15 cellular contexts compared by ENCODE assay signal in the genomic region with DNA sequence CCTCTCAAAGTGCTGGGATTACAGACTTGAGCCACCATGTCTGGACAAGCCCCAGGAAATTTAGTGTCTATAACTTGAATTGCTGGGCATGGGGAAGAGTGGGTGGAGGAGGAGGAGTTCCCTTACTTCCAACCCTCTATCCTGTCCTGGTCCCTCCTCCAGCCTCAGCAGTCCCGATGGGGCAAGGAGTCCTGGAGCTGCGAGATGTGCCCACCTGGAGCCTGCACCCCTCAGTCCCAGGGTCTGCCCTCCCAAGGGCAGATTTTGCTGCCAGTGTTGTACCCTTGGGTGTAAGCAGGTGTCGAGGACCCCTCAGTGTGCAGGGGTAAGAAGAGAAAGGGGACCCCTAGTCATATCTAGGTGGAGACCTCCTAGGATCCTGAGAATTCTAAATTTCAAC. TPM values are rescaled to one million over a fixed set of nuclear protein-coding genes. Genes with fewer than 3 reads are reported as not detected.
A peak's percentile ranks its signal among the peaks of the same experiment; 100 is the strongest.
DNase-seq lines count a peak whose midpoint lies in the region; ATAC-seq and TF ChIP-seq lines count a peak whose summit lies in the region.
"Had no signal": no experiment of that assay in that cellular context is flagged by ENCODE, and none has a peak within 500 bp of the region (broad histone marks: within the 10 kb centered on the region; RNA-seq: fewer than 3 reads in every experiment).

No MANE protein-coding gene starts in this region.

- no peaks in the 10 kb centered on the region for H3K9me2 ChIP-seq in GM23248 (ENCODE audit: insufficient read depth)

- H3K4me2 ChIP-seq in GM23248 (ENCODE audit: unreplicated experiment), result no peak overlapping the region

- intact Hi-C loops in heart left ventricle (cut with DNase I) (no loop called here), cardiac septum (cut with DNase I) (no loop called here), activated B cell treated with CpG ODN at 0.5 μM for 24 hours (cut with micrococcal nuclease) (no loop called here), mucosa of descending colon (cut with DNase I, micrococcal nuclease) (no loop called here)

- H3K9ac ChIP-seq in GM23248, result no peak overlapping the region

- no peaks in the 10 kb centered on the region for H3K9me3 Mint-ChIP-seq in activated B cell treated with CpG ODN at 0.5 μM for 24 hours

- H3K36me3 Mint-ChIP-seq in activated B cell treated with CpG ODN at 0.5 μM for 24 hours (ENCODE audit: low read depth), result peaks cover 27% of the 10 kb centered on the region

- no peaks in the 10 kb centered on the region for H3K27me3 Mint-ChIP-seq in activated B cell treated with CpG ODN at 0.5 μM for 24 hours

- no peaks in the 10 kb centered on the region for H3K79me2 ChIP-seq in GM23248 (ENCODE audit: insufficient read depth)

- TF ChIP-seq CTCF in heart left ventricle (IDR thresholded peaks at IDR 0.05) (no peak), activated B cell treated with CpG ODN at 0.5 μM for 24 hours (IDR thresholded peaks at IDR 0.05) (no peak), mucosa of descending colon (IDR thresholded peaks at IDR 0.05) (no peak), suprapubic skin (IDR thresholded peaks at IDR 0.05) (no peak)

- no peak for TF ChIP-seq POLR2A in heart left ventricle (IDR thresholded peaks at IDR 0.05)
- TF ChIP-seq POLR2A in suprapubic skin (IDR thresholded peaks at IDR 0.05), result no peak

- CTCF ChIA-PET in activated B cell treated with CpG ODN at 0.5 μM for 24 hours (lab: Charles Lee), result no interaction called here

- H3K4me1 ChIP-seq in heart left ventricle, result peaks cover 0 to 65% (median 33%) of the 10 kb centered on the region in 12 donors
- H3K4me1 ChIP-seq in mucosa of descending colon (ENCODE audit: low read depth), result peaks cover 28% of the 10 kb centered on the region
- H3K4me1 ChIP-seq in suprapubic skin, result peaks cover 52% of the 10 kb centered on the region
- peaks cover 6% of the 10 kb centered on the region for H3K4me1 ChIP-seq in GM23248 (ENCODE audit: insufficient read depth)

- no peak for ATAC-seq in heart left ventricle
- ATAC-seq in activated B cell treated with CpG ODN at 0.5 μM for 24 hours (ENCODE audit: low read depth), result no peak
- ATAC-seq in mucosa of descending colon, result no peak

- 0 out of 2 replicates have a peak, but pooled peaks cover 6% of the 10 kb centered on the region for H3F3A ChIP-seq in GM23248 (ENCODE audit: insufficient read depth)

- POLR2A ChIA-PET in activated B cell treated with CpG ODN at 0.5 μM for 24 hours (lab: Charles Lee), result interaction anchor here (0.6 to 4.9 kb wide), 5 partner anchors 8 to 253 kb away, joined by 3 to 45 read pairs (median 6); a partner anchor contains a TSS

- in situ Hi-C loops in GM23248 (cut with MboI), result no loop called here

- H3K27me3 ChIP-seq in heart left ventricle (no peaks in the 10 kb centered on the region), suprapubic skin (no peaks in the 10 kb centered on the region), GM23248 (replicated peaks; ENCODE audit: insufficient read depth) (no peaks in the 10 kb centered on the region)
- H3K27me3 ChIP-seq: brain microvascular endothelial cell had no signal

- WGBS in heart left ventricle, 4 donors, result 75 to 100% (median 86%) methylated on average over 2 to 3 of the region's 3 CpGs
- WGBS in suprapubic skin, result 77% methylated on average over 3 of the region's 3 CpGs
- 66 to 67% methylated on average over 3 of the region's 3 CpGs for WGBS in GM23248 (ENCODE audit: low coverage in 1 of 2, low lambda C conversion rate in 2 of 2, missing lambda C conversion rate in 2 of 2), 2 experiments

- H3K4me3 ChIP-seq in heart left ventricle, result peak overlapping the region in 1 of 12 donors; percentile 60
- no peak overlapping the region for H3K4me3 ChIP-seq in mucosa of descending colon
- no peak overlapping the region for H3K4me3 ChIP-seq in suprapubic skin
- H3K4me3 ChIP-seq in GM23248, result no peak overlapping the region

- H4K20me1 ChIP-seq in GM23248 (ENCODE audit: insufficient read depth), result no peaks in the 10 kb centered on the region

- H3K4me3 Mint-ChIP-seq in activated B cell treated with CpG ODN at 0.5 μM for 24 hours, result no peak overlapping the region

- H3K4me1 Mint-ChIP-seq in activated B cell treated with CpG ODN at 0.5 μM for 24 hours, result peaks cover 52% of the 10 kb centered on the region

- no peaks in the 10 kb centered on the region for H3K9me3 ChIP-seq in heart left ventricle
- H3K9me3 ChIP-seq in mucosa of descending colon, result no peaks in the 10 kb centered on the region
- no peaks in the 10 kb centered on the region for H3K9me3 ChIP-seq in suprapubic skin
- H3K9me3 ChIP-seq in GM23248 (ENCODE audit: low read depth), result no peaks in the 10 kb centered on the region

- H3K36me3 ChIP-seq in heart left ventricle, result peaks cover 0 to 11% (median 0%) of the 10 kb centered on the region in 9 donors
- no peaks in the 10 kb centered on the region for H3K36me3 ChIP-seq in mucosa of descending colon (ENCODE audit: low read depth)
- H3K36me3 ChIP-seq in suprapubic skin, result no peaks in the 10 kb centered on the region
- H3K36me3 ChIP-seq in GM23248 (ENCODE audit: low read depth), result no peaks in the 10 kb centered on the region
- H3K36me3 ChIP-seq: brain microvascular endothelial cell had no signal

- H2AFZ ChIP-seq in GM23248, result no peak overlapping the region

- TF ChIP-seq EP300 in suprapubic skin (IDR thresholded peaks at IDR 0.05), result no peak

- no peak for DNase-seq in heart left ventricle
- DNase-seq in cardiac septum (ENCODE audit: low spot score), result no peak
- no peak for DNase-seq in activated B cell treated with CpG ODN at 0.5 μM for 24 hours
- DNase-seq in mucosa of descending colon, result peak in 2 of 3 donors; percentile 15 to 39
- DNase-seq in suprapubic skin (ENCODE audit: low spot score in 2 of 2), result no peak
- DNase-seq in GM23248, result no peak
- DNase-seq in COLO829 (ENCODE audit: low spot score), result no peak
- DNase-seq in NCI-H526 treated with DMSO at 0.1 percent for 48 hours (lab: John Stamatoyannopoulos, UW), result no peak
- DNase-seq: activated CD4-positive, alpha-beta T cell treated with anti-CD3 and anti-CD28 coated beads, Interleukin-2, amount 50 U/mL, for 4 hours; activated gamma-delta T cell treated with Interleukin-2 at 50 U/mL for 16 hours; brain microvascular endothelial cell; DMS 273 treated with DMSO at 0.1 percent for 48 hours; NCI-H2081; NCI-H774; T-helper 9 cell had no signal

- peak overlapping the region; percentile 41 for H3K27ac Mint-ChIP-seq in activated B cell treated with CpG ODN at 0.5 μM for 24 hours

- peak overlapping the region in 7 of 12 donors; percentile 50 to 90 (median 64) for H3K27ac ChIP-seq in heart left ventricle
- H3K27ac ChIP-seq in suprapubic skin, result peak overlapping the region; percentile 90
- H3K27ac ChIP-seq in GM23248, result no peak overlapping the region
- H3K27ac ChIP-seq: brain microvascular endothelial cell had no signal

RNA-seq across cellular contexts. Expression of a gene that starts 2.8 kb away (rescaled TPM):
- total RNA-seq in heart left ventricle (100 to 1,000 TPM in 1 of 9 donors, 10 to 100 TPM in 4, 1 to 10 TPM in 4; 5.4 to 103 (median 10.1) TPM), cardiac septum (8.2 TPM), activated B cell treated with CpG ODN at 0.5 μM for 24 hours (128 and 145 TPM in 2 replicates), mucosa of descending colon (100 to 1,000 TPM; 125 to 312 (median 254) TPM), suprapubic skin (100 to 1,000 TPM in 1 of 4 donors, 10 to 100 TPM in 3; 85.5 to 123 (median 96.0) TPM)
- polyA plus RNA-seq in heart left ventricle (10 to 100 TPM; 13.8 to 21.7 TPM), GM23248 (2016; fragmentation: Nextera tagmentation; extraction: Ambion mirVana) (1.0 and 1.2 TPM in 2 replicates)
- 1.7 TPM in 1 of 2 replicates, not detected in the other for total RNA-seq in GM23248 (2014; rRNA removed; shearing (Covaris generic))

RNA-seq across cellular contexts. Expression of a gene that starts 4.0 kb away (rescaled TPM):
- total RNA-seq in heart left ventricle (100 to 1,000 TPM in 1 of 9 donors, 10 to 100 TPM in 8; 21.0 to 186 (median 36.6) TPM), cardiac septum (27.9 TPM), activated B cell treated with CpG ODN at 0.5 μM for 24 hours (8.8 and 11.4 TPM in 2 replicates), mucosa of descending colon (10 to 100 TPM; 10.8 to 39.3 (median 28.3) TPM), suprapubic skin (10 to 100 TPM in 2 of 4 donors, 1 to 10 TPM in 2; 7.9 to 24.1 (median 14.0) TPM)
- polyA plus RNA-seq in heart left ventricle (10 to 100 TPM; 65.4 to 81.9 TPM), GM23248 (2016; fragmentation: Nextera tagmentation; extraction: Ambion mirVana) (287 and 289 TPM in 2 replicates)
- 50.3 and 59.0 TPM in 2 replicates for total RNA-seq in GM23248 (2014; rRNA removed; shearing (Covaris generic))

RNA-seq across cellular contexts. Expression of a gene that starts 15.3 kb away (rescaled TPM):
- total RNA-seq in heart left ventricle (100 to 1,000 TPM in 4 of 9 donors, 10 to 100 TPM in 5; 77.7 to 208 (median 92.0) TPM), cardiac septum (82.4 TPM), activated B cell treated with CpG ODN at 0.5 μM for 24 hours (104 and 108 TPM in 2 replicates), mucosa of descending colon (10 to 100 TPM; 73.7 to 89.5 (median 80.8) TPM), suprapubic skin (100 to 1,000 TPM in 3 of 4 donors, 10 to 100 TPM in 1; 89.9 to 127 (median 110) TPM)
- polyA plus RNA-seq in heart left ventricle (100 to 1,000 TPM; 165 to 235 TPM), GM23248 (2016; fragmentation: Nextera tagmentation; extraction: Ambion mirVana) (294 and 308 TPM in 2 replicates)
- total RNA-seq in GM23248 (2014; rRNA removed; shearing (Covaris generic)), result 159 and 178 TPM in 2 replicates

RNA-seq across cellular contexts. Expression of a gene that starts 18.9 kb away (rescaled TPM):
- 10 to 100 TPM; 13.2 to 30.7 (median 20.8) TPM for total RNA-seq in heart left ventricle
- 10 to 100 TPM; 12.6 to 28.7 TPM for polyA plus RNA-seq in heart left ventricle
- 23.3 TPM for total RNA-seq in cardiac septum
- total RNA-seq in activated B cell treated with CpG ODN at 0.5 μM for 24 hours, result 30.0 and 30.7 TPM in 2 replicates
- total RNA-seq in mucosa of descending colon, result 10 to 100 TPM; 26.4 to 39.1 (median 31.7) TPM
- 10 to 100 TPM; 23.2 to 38.9 (median 27.7) TPM for total RNA-seq in suprapubic skin
- 74.7 and 81.3 TPM in 2 replicates for total RNA-seq in GM23248 (2014; rRNA removed; shearing (Covaris generic))
- 62.7 and 65.4 TPM in 2 replicates for polyA plus RNA-seq in GM23248 (2016; fragmentation: Nextera tagmentation; extraction: Ambion mirVana)

RNA-seq across cellular contexts. Expression of a gene that starts 22.3 kb away (rescaled TPM):
- 10 to 100 TPM in 5 of 9 donors, 1 to 10 TPM in 4; 6.4 to 20.8 (median 11.5) TPM for total RNA-seq in heart left ventricle
- 10 to 100 TPM; 10.5 to 14.1 TPM for polyA plus RNA-seq in heart left ventricle
- 11.4 TPM for total RNA-seq in cardiac septum
- total RNA-seq in activated B cell treated with CpG ODN at 0.5 μM for 24 hours, result 13.2 and 15.0 TPM in 2 replicates
- total RNA-seq in mucosa of descending colon, result 10 to 100 TPM in 1 of 3 donors, 1 to 10 TPM in 2; 9.4 to 20.9 (median 10.0) TPM
- total RNA-seq in suprapubic skin, result 10 to 100 TPM; 13.1 to 15.0 (median 14.1) TPM
- total RNA-seq in GM23248 (2014; rRNA removed; shearing (Covaris generic)), result 13.5 and 20.9 TPM in 2 replicates
- polyA plus RNA-seq in GM23248 (2016; fragmentation: Nextera tagmentation; extraction: Ambion mirVana), result 35.7 and 36.0 TPM in 2 replicates

Comparison
In these comparisons a context has a peak if more than half of its experiments do, and no peak if none do; other contexts are left out.
1. DNase-seq: peak in mucosa of descending colon (2 of 3); none in heart left ventricle (0 of 5), cardiac septum (single experiment), activated B cell treated with CpG ODN at 0.5 μM for 24 hours (single experiment), suprapubic skin (0 of 2), GM23248 (single experiment), COLO829 (single experiment) and NCI-H526 treated with DMSO at 0.1 percent for 48 hours (single experiment).